Comparison of ENCODE assay signal across 8 cellular contexts in genomic region chr14:30621354-30621953, GRCh38. TPM values are rescaled to one million over a fixed set of nuclear protein-coding genes. Genes with fewer than 3 reads are reported as not detected.
A peak's percentile ranks its signal among the peaks of the same experiment; 100 is the strongest.
DNase-seq lines count a peak whose midpoint lies in the region; TF ChIP-seq lines count a peak whose summit lies in the region.

No MANE protein-coding gene starts in this region.

- H4K20me1 ChIP-seq in OCI-LY3 (ENCODE audit: insufficient read depth, low read length): peaks cover 23% of the 10 kb centered on the region

- H3K4me2 ChIP-seq in OCI-LY3 (ENCODE audit: low read length): peak overlapping the region; percentile 96

- H3K36me3 ChIP-seq in OCI-LY3 (replicated peaks; ENCODE audit: low read depth, low read length) (peaks cover 10% of the 10 kb centered on the region), liver (ENCODE audit: control insufficient read depth in 4 of 4, insufficient read depth in 3 of 4, low read depth in 1 of 4, low read length in 3 of 4) (peaks cover 0 to 4% (median 0%) of the 10 kb centered on the region in 4 donors), testis (ENCODE audit: low read depth, missing control alignments) (no peaks in the 10 kb centered on the region)

- TF ChIP-seq CTCF in OCI-LY3 (IDR thresholded peaks at IDR 0.05; ENCODE audit: low read depth, low read length): no peak
- TF ChIP-seq CTCF in choroid plexus epithelial cell (conservative IDR thresholded peaks at IDR 0.05; ENCODE audit: low read depth, low read length): no peak
- TF ChIP-seq CTCF in liver (IDR thresholded peaks at IDR 0.05; ENCODE audit: low read depth, low read length, missing input control): no peak
- no peak for TF ChIP-seq CTCF in testis (IDR thresholded peaks at IDR 0.05)

- intact Hi-C loops in testis (cut with DNase I; ENCODE audit: low total_unique reads): no loop called here

- peak overlapping the region; percentile 96 for H3K9ac ChIP-seq in OCI-LY3 (ENCODE audit: low read length)
- H3K9ac ChIP-seq in liver (ENCODE audit: low read depth in 1 of 2, low read length in 2 of 2): peak overlapping the region; percentile 22 to 92

- H3K27me3 ChIP-seq in OCI-LY3 (ENCODE audit: low read depth, low read length) (no peaks in the 10 kb centered on the region), liver (ENCODE audit: control insufficient read depth in 4 of 4, insufficient read depth in 4 of 4, low read length in 3 of 4) (no peaks in the 10 kb centered on the region), testis (no peaks in the 10 kb centered on the region)

- TF ChIP-seq RAD21 in liver (IDR thresholded peaks at IDR 0.05): no peak

- peaks cover 53% of the 10 kb centered on the region for H3K4me1 ChIP-seq in OCI-LY3 (ENCODE audit: low read length)
- peaks cover 2 to 24% (median 14%) of the 10 kb centered on the region in 4 donors for H3K4me1 ChIP-seq in liver (ENCODE audit: control insufficient read depth in 4 of 4, insufficient read depth in 4 of 4, low read length in 3 of 4)
- H3K4me1 ChIP-seq in testis: peaks cover 13% of the 10 kb centered on the region

- peaks cover 52% of the 10 kb centered on the region for H3K79me2 ChIP-seq in OCI-LY3 (ENCODE audit: low read length)

- WGBS in liver: 9% methylated on average over 17 of the region's 17 CpGs
- WGBS in testis, 2 donors: 2 to 4% methylated on average over 17 of the region's 17 CpGs

- H3K27ac ChIP-seq in OCI-LY3 (ENCODE audit: low read length): peak overlapping the region; percentile 89
- peak overlapping the region; percentile 77 to 79 for H3K27ac ChIP-seq in liver (ENCODE audit: low read depth in 1 of 2, low read length in 2 of 2)
- peak overlapping the region; percentile 61 to 86 for H3K27ac ChIP-seq in testis

- DNase-seq in DMS 273 (lab: John Stamatoyannopoulos, UW; ENCODE audit: unreplicated experiment) (peak; percentile 69), DMS 273 treated with DMSO at 0.1 percent for 48 hours (lab: John Stamatoyannopoulos, UW) (no peak), HCEC 1CT (peak; percentile 20), choroid plexus epithelial cell (ENCODE audit: low read depth) (peak; percentile 39), testis (no peak), GM19240 (ENCODE audit: insufficient read length, low spot score) (no peak)

- H3K4me3 ChIP-seq in OCI-LY3 (ENCODE audit: low read length) (peak overlapping the region; percentile 94), choroid plexus epithelial cell (ENCODE audit: low read depth, low read length) (peak overlapping the region; percentile 82), liver (ENCODE audit: low read depth in 1 of 3, low read length in 3 of 3) (peak overlapping the region; percentile 66 to 96 (median 87)), testis (peak overlapping the region; percentile 73 to 74)

- no peak for TF ChIP-seq POLR2A in testis (IDR thresholded peaks at IDR 0.05)

- 0 out of 2 replicates have a peak overlapping the region, but pooled peaks have one; percentile 47 for H2AFZ ChIP-seq in OCI-LY3 (ENCODE audit: low read depth, low read length)

- no peaks in the 10 kb centered on the region for H3K9me3 ChIP-seq in OCI-LY3 (ENCODE audit: insufficient read depth, low read length)
- no peaks in the 10 kb centered on the region for H3K9me3 ChIP-seq in liver (ENCODE audit: control insufficient read depth in 4 of 4, low read length in 3 of 4)
- H3K9me3 ChIP-seq in testis: no peaks in the 10 kb centered on the region

TF ChIP-seq in liver, 16 proteins besides CTCF, POLR2A, EP300 and RAD21:
- TF ChIP-seq, protein P1, sequence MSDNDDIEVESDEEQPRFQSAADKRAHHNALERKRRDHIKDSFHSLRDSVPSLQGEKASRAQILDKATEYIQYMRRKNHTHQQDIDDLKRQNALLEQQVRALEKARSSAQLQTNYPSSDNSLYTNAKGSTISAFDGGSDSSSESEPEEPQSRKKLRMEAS (IDR thresholded peaks at IDR 0.05): no peak
- no peak for TF ChIP-seq GABPA (IDR thresholded peaks at IDR 0.05 in 1 of 2, conservative IDR thresholded peaks at IDR 0.05 in 1 of 2)
- TF ChIP-seq ZBTB33 (IDR thresholded peaks at IDR 0.05): no peak
- no peak for TF ChIP-seq HNF4A (conservative IDR thresholded peaks at IDR 0.05)
- TF ChIP-seq REST (IDR thresholded peaks at IDR 0.05): no peak
- TF ChIP-seq RXRA (IDR thresholded peaks at IDR 0.05): no peak
- TF ChIP-seq NR2F2 (IDR thresholded peaks at IDR 0.05): no peak
- no peak for TF ChIP-seq EGR1 (IDR thresholded peaks at IDR 0.05; ENCODE audit: low read depth in 2 of 2)
- TF ChIP-seq ATF3 (IDR thresholded peaks at IDR 0.05): no peak
TF ChIP-seq in liver: peak in this region for 0.

RNA-seq across cellular contexts. Expression of gene SCFD1, which starts 0.7 kb away (rescaled TPM):
- total RNA-seq in liver (10 to 100 TPM; 68.2 to 82.1 TPM), testis (10 to 100 TPM; 63.3 to 74.6 TPM)
- polyA plus RNA-seq in liver (10 to 100 TPM; 24.6 to 37.0 TPM), testis (ENCODE audit: insufficient read depth, low read depth, low replicate concordance) (43.3 TPM)

Comparison
In these comparisons a context has a peak if more than half of its experiments do, and no peak if none do; other contexts are left out.
1. DNase-seq: peak in DMS 273 (single experiment), HCEC 1CT (single experiment) and choroid plexus epithelial cell (single experiment); none in DMS 273 treated with DMSO at 0.1 percent for 48 hours (single experiment), testis (single experiment) and GM19240 (single experiment).
2. Peak in every context shown above with its lines, with median percentiles within 50 percentile points of each other: H3K27ac ChIP-seq and H3K4me3 ChIP-seq.